Comparison of ENCODE assay signal across 1 cellular context in the genomic region with DNA sequence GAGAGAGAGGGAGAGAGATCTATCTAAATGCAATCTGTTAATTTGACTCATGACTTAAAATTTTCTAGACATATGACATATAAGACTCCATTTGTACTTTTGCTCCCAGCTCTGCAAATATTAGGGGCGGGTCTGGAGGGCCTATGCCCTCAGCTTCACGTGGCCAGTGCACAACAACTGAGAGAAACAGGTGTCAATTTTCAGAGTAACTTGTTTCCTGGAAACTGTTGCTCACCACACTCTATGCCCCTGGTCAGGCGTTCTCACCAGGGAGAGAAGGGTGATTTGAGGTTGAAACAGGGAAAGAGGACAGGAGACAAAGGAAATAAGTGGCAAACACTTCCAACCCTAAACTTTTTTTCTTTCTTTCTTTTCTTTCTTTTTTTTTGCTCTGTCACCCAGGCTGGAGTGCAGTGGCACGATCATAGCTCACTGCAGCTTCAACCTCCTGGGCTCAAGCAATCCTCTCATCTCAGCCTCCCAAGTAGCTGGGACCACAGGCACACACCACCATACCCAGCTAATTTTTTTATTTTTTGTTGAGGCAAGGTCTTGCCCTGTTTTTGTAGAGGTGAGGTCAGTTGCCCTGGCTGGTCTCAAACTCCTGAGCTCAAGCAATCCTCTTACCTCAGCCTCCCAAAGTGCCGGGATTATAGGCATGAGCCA.
TF ChIP-seq lines count a peak whose summit lies in the region.

No MANE protein-coding gene starts in this region.

TF ChIP-seq in HepG2, 621 proteins besides CTCF, POLR2A, EP300 and RAD21 (continued from another document and continues in another):
- TF ChIP-seq ZSCAN12 (CRISPR knock-in tag; IDR thresholded peaks at IDR 0.05) (0 out of 2 replicates have a peak, but pooled peaks have one; percentile 36), ARHGAP35 (CRISPR knock-in tag; IDR thresholded peaks at IDR 0.05; ENCODE audit: borderline replicate concordance) (no peak), GFI1 (CRISPR knock-in tag; IDR thresholded peaks at IDR 0.05; ENCODE audit: borderline replicate concordance) (peak; percentile 32; the same call in 1 of the 2 replicates), ZKSCAN1 (IDR thresholded peaks at IDR 0.05; ENCODE audit: low read length) (no peak), HDAC1 (CRISPR knock-in tag; IDR thresholded peaks at IDR 0.05) (peak; percentile 43; the same call in 1 of the 2 replicates), ZNF224 (CRISPR knock-in tag; IDR thresholded peaks at IDR 0.05) (no peak), KLF11 (CRISPR knock-in tag; IDR thresholded peaks at IDR 0.05) (no peak; the same call in 1 of the 2 replicates), YEATS2 (CRISPR knock-in tag; IDR thresholded peaks at IDR 0.05; ENCODE audit: borderline replicate concordance) (peak; percentile 52; the same call in 1 of the 2 replicates), ZFX (CRISPR knock-in tag; IDR thresholded peaks at IDR 0.05; ENCODE audit: low read depth) (peak; percentile 37; the same call in 1 of the 2 replicates), KLF13 (CRISPR knock-in tag; IDR thresholded peaks at IDR 0.05) (no peak), NCOA1 (CRISPR knock-in tag; IDR thresholded peaks at IDR 0.05) (no peak), KDM1A (CRISPR knock-in tag; IDR thresholded peaks at IDR 0.05) (no peak), ZNF878 (CRISPR knock-in tag; IDR thresholded peaks at IDR 0.05) (0 out of 2 replicates have a peak, but pooled peaks have one; percentile 62), ATRX (CRISPR knock-in tag; IDR thresholded peaks at IDR 0.05; ENCODE audit: borderline replicate concordance) (no peak), CEBPB (IDR thresholded peaks at IDR 0.05; ENCODE audit: borderline replicate concordance, low read depth, low read length) (no peak), NFKBIZ (CRISPR knock-in tag; IDR thresholded peaks at IDR 0.05) (no peak), RORA (CRISPR knock-in tag; IDR thresholded peaks at IDR 0.05) (no peak), TCF7L2 (IDR thresholded peaks at IDR 0.05; ENCODE audit: low read depth, low read length) (no peak), CCDC6 (CRISPR knock-in tag; IDR thresholded peaks at IDR 0.05) (no peak), ZSCAN9 (CRISPR knock-in tag; IDR thresholded peaks at IDR 0.05; ENCODE audit: borderline replicate concordance) (peak; percentile 74; the same call in 1 of the 2 replicates)
- TF ChIP-seq, protein P1, sequence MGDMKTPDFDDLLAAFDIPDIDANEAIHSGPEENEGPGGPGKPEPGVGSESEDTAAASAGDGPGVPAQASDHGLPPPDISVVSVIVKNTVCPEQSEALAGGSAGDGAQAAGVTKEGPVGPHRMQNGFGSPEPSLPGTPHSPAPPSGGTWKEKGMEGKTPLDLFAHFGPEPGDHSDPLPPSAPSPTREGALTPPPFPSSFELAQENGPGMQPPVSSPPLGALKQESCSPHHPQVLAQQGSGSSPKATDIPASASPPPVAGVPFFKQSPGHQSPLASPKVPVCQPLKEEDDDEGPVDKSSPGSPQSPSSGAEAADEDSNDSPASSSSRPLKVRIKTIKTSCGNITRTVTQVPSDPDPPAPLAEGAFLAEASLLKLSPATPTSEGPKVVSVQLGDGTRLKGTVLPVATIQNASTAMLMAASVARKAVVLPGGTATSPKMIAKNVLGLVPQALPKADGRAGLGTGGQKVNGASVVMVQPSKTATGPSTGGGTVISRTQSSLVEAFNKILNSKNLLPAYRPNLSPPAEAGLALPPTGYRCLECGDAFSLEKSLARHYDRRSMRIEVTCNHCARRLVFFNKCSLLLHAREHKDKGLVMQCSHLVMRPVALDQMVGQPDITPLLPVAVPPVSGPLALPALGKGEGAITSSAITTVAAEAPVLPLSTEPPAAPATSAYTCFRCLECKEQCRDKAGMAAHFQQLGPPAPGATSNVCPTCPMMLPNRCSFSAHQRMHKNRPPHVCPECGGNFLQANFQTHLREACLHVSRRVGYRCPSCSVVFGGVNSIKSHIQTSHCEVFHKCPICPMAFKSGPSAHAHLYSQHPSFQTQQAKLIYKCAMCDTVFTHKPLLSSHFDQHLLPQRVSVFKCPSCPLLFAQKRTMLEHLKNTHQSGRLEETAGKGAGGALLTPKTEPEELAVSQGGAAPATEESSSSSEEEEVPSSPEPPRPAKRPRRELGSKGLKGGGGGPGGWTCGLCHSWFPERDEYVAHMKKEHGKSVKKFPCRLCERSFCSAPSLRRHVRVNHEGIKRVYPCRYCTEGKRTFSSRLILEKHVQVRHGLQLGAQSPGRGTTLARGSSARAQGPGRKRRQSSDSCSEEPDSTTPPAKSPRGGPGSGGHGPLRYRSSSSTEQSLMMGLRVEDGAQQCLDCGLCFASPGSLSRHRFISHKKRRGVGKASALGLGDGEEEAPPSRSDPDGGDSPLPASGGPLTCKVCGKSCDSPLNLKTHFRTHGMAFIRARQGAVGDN (CRISPR knock-in tag; IDR thresholded peaks at IDR 0.05), result no peak
- TF ChIP-seq, protein P2, sequence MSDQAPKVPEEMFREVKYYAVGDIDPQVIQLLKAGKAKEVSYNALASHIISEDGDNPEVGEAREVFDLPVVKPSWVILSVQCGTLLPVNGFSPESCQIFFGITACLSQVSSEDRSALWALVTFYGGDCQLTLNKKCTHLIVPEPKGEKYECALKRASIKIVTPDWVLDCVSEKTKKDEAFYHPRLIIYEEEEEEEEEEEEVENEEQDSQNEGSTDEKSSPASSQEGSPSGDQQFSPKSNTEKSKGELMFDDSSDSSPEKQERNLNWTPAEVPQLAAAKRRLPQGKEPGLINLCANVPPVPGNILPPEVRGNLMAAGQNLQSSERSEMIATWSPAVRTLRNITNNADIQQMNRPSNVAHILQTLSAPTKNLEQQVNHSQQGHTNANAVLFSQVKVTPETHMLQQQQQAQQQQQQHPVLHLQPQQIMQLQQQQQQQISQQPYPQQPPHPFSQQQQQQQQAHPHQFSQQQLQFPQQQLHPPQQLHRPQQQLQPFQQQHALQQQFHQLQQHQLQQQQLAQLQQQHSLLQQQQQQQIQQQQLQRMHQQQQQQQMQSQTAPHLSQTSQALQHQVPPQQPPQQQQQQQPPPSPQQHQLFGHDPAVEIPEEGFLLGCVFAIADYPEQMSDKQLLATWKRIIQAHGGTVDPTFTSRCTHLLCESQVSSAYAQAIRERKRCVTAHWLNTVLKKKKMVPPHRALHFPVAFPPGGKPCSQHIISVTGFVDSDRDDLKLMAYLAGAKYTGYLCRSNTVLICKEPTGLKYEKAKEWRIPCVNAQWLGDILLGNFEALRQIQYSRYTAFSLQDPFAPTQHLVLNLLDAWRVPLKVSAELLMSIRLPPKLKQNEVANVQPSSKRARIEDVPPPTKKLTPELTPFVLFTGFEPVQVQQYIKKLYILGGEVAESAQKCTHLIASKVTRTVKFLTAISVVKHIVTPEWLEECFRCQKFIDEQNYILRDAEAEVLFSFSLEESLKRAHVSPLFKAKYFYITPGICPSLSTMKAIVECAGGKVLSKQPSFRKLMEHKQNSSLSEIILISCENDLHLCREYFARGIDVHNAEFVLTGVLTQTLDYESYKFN (CRISPR knock-in tag; conservative IDR thresholded peaks at IDR 0.05), result peak; percentile 54
- TF ChIP-seq, protein P3, sequence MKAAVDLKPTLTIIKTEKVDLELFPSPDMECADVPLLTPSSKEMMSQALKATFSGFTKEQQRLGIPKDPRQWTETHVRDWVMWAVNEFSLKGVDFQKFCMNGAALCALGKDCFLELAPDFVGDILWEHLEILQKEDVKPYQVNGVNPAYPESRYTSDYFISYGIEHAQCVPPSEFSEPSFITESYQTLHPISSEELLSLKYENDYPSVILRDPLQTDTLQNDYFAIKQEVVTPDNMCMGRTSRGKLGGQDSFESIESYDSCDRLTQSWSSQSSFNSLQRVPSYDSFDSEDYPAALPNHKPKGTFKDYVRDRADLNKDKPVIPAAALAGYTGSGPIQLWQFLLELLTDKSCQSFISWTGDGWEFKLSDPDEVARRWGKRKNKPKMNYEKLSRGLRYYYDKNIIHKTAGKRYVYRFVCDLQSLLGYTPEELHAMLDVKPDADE (CRISPR knock-in tag; IDR thresholded peaks at IDR 0.05), result no peak
- TF ChIP-seq, protein P4, sequence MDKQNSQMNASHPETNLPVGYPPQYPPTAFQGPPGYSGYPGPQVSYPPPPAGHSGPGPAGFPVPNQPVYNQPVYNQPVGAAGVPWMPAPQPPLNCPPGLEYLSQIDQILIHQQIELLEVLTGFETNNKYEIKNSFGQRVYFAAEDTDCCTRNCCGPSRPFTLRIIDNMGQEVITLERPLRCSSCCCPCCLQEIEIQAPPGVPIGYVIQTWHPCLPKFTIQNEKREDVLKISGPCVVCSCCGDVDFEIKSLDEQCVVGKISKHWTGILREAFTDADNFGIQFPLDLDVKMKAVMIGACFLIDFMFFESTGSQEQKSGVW (CRISPR knock-in tag; IDR thresholded peaks at IDR 0.05; ENCODE audit: borderline replicate concordance), result no peak
- TF ChIP-seq, protein P5, sequence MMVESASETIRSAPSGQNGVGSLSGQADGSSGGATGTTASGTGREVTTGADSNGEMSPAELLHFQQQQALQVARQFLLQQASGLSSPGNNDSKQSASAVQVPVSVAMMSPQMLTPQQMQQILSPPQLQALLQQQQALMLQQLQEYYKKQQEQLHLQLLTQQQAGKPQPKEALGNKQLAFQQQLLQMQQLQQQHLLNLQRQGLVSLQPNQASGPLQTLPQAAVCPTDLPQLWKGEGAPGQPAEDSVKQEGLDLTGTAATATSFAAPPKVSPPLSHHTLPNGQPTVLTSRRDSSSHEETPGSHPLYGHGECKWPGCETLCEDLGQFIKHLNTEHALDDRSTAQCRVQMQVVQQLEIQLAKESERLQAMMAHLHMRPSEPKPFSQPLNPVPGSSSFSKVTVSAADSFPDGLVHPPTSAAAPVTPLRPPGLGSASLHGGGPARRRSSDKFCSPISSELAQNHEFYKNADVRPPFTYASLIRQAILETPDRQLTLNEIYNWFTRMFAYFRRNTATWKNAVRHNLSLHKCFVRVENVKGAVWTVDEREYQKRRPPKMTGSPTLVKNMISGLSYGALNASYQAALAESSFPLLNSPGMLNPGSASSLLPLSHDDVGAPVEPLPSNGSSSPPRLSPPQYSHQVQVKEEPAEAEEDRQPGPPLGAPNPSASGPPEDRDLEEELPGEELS (CRISPR knock-in tag; IDR thresholded peaks at IDR 0.05), result peak; percentile 56; the same call in 1 of the 2 replicates
- TF ChIP-seq, protein P6, sequence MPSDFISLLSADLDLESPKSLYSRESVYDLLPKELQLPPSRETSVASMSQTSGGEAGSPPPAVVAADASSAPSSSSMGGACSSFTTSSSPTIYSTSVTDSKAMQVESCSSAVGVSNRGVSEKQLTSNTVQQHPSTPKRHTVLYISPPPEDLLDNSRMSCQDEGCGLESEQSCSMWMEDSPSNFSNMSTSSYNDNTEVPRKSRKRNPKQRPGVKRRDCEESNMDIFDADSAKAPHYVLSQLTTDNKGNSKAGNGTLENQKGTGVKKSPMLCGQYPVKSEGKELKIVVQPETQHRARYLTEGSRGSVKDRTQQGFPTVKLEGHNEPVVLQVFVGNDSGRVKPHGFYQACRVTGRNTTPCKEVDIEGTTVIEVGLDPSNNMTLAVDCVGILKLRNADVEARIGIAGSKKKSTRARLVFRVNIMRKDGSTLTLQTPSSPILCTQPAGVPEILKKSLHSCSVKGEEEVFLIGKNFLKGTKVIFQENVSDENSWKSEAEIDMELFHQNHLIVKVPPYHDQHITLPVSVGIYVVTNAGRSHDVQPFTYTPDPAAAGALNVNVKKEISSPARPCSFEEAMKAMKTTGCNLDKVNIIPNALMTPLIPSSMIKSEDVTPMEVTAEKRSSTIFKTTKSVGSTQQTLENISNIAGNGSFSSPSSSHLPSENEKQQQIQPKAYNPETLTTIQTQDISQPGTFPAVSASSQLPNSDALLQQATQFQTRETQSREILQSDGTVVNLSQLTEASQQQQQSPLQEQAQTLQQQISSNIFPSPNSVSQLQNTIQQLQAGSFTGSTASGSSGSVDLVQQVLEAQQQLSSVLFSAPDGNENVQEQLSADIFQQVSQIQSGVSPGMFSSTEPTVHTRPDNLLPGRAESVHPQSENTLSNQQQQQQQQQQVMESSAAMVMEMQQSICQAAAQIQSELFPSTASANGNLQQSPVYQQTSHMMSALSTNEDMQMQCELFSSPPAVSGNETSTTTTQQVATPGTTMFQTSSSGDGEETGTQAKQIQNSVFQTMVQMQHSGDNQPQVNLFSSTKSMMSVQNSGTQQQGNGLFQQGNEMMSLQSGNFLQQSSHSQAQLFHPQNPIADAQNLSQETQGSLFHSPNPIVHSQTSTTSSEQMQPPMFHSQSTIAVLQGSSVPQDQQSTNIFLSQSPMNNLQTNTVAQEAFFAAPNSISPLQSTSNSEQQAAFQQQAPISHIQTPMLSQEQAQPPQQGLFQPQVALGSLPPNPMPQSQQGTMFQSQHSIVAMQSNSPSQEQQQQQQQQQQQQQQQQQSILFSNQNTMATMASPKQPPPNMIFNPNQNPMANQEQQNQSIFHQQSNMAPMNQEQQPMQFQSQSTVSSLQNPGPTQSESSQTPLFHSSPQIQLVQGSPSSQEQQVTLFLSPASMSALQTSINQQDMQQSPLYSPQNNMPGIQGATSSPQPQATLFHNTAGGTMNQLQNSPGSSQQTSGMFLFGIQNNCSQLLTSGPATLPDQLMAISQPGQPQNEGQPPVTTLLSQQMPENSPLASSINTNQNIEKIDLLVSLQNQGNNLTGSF (CRISPR knock-in tag; IDR thresholded peaks at IDR 0.05), result no peak
- TF ChIP-seq, protein P7, sequence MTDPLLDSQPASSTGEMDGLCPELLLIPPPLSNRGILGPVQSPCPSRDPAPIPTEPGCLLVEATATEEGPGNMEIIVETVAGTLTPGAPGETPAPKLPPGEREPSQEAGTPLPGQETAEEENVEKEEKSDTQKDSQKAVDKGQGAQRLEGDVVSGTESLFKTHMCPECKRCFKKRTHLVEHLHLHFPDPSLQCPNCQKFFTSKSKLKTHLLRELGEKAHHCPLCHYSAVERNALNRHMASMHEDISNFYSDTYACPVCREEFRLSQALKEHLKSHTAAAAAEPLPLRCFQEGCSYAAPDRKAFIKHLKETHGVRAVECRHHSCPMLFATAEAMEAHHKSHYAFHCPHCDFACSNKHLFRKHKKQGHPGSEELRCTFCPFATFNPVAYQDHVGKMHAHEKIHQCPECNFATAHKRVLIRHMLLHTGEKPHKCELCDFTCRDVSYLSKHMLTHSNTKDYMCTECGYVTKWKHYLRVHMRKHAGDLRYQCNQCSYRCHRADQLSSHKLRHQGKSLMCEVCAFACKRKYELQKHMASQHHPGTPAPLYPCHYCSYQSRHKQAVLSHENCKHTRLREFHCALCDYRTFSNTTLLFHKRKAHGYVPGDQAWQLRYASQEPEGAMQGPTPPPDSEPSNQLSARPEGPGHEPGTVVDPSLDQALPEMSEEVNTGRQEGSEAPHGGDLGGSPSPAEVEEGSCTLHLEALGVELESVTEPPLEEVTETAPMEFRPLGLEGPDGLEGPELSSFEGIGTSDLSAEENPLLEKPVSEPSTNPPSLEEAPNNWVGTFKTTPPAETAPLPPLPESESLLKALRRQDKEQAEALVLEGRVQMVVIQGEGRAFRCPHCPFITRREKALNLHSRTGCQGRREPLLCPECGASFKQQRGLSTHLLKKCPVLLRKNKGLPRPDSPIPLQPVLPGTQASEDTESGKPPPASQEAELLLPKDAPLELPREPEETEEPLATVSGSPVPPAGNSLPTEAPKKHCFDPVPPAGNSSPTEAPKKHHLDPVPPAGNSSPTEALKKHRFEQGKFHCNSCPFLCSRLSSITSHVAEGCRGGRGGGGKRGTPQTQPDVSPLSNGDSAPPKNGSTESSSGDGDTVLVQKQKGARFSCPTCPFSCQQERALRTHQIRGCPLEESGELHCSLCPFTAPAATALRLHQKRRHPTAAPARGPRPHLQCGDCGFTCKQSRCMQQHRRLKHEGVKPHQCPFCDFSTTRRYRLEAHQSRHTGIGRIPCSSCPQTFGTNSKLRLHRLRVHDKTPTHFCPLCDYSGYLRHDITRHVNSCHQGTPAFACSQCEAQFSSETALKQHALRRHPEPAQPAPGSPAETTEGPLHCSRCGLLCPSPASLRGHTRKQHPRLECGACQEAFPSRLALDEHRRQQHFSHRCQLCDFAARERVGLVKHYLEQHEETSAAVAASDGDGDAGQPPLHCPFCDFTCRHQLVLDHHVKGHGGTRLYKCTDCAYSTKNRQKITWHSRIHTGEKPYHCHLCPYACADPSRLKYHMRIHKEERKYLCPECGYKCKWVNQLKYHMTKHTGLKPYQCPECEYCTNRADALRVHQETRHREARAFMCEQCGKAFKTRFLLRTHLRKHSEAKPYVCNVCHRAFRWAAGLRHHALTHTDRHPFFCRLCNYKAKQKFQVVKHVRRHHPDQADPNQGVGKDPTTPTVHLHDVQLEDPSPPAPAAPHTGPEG (CRISPR knock-in tag; IDR thresholded peaks at IDR 0.05), result no peak
